Comparison of ENCODE assay signal across 2 cellular contexts in genomic region chr20:45937765-45938164, GRCh38.
TF ChIP-seq lines count a peak whose summit lies in the region.

No MANE protein-coding gene starts in this region.

TF ChIP-seq in WTC11, 78 proteins besides CTCF, POLR2A, EP300 and RAD21 (continues in another document):
- TF ChIP-seq USF2 (CRISPR knock-in tag; IDR thresholded peaks at IDR 0.05) (no peak), RORB (CRISPR knock-in tag; IDR thresholded peaks at IDR 0.05) (no peak), PRDM15 (CRISPR knock-in tag; IDR thresholded peaks at IDR 0.05) (no peak), EMX1 (CRISPR knock-in tag; IDR thresholded peaks at IDR 0.05) (no peak), E2F1 (CRISPR knock-in tag; IDR thresholded peaks at IDR 0.05) (no peak), ATF1 (CRISPR knock-in tag; IDR thresholded peaks at IDR 0.05) (no peak), HMGXB4 (CRISPR knock-in tag; IDR thresholded peaks at IDR 0.05) (no peak), SOX15 (CRISPR knock-in tag; IDR thresholded peaks at IDR 0.05) (no peak), ZNF232 (CRISPR knock-in tag; IDR thresholded peaks at IDR 0.05) (no peak), MAX (CRISPR knock-in tag; IDR thresholded peaks at IDR 0.05) (no peak), FOXP4 (CRISPR knock-in tag; IDR thresholded peaks at IDR 0.05) (no peak), TCF7 (CRISPR knock-in tag; IDR thresholded peaks at IDR 0.05; ENCODE audit: low read depth) (no peak), GABPB1 (CRISPR knock-in tag; IDR thresholded peaks at IDR 0.05) (no peak), NFE2L1 (CRISPR knock-in tag; IDR thresholded peaks at IDR 0.05) (no peak), ATF6 (CRISPR knock-in tag; IDR thresholded peaks at IDR 0.05) (no peak)

TF ChIP-seq in endothelial cell of umbilical vein, 7 proteins besides CTCF, POLR2A, EP300 and RAD21:
- peak; percentile 36 for TF ChIP-seq JUN (IDR thresholded peaks at IDR 0.05; ENCODE audit: borderline replicate concordance, insufficient read depth, insufficient read length, low read depth)
- TF ChIP-seq MAX (IDR thresholded peaks at IDR 0.05; ENCODE audit: insufficient read depth, insufficient read length): no peak
- no peak for TF ChIP-seq GATA2 (IDR thresholded peaks at IDR 0.05; ENCODE audit: insufficient read depth, insufficient read length, low read depth, low read length)
